Comparison of ENCODE assay signal across 15 cellular contexts in genomic region chr6:106037060-106037459, GRCh38. TPM values are rescaled to one million over a fixed set of nuclear protein-coding genes. Genes with fewer than 3 reads are reported as not detected.
DNase-seq lines count a peak whose midpoint lies in the region; ATAC-seq and TF ChIP-seq lines count a peak whose summit lies in the region.
"Had no signal": no experiment of that assay in that cellular context is flagged by ENCODE, and none has a peak within 500 bp of the region (broad histone marks: within the 10 kb centered on the region; RNA-seq: fewer than 3 reads in every experiment).

No MANE protein-coding gene starts in this region.

- H3K36me3 Mint-ChIP-seq in activated T-helper 17 cell treated with anti-CD3 and anti-CD28 coated beads, Interleukin-2, amount 50 U/mL, for 72 hours (ENCODE audit: low read depth), result no peaks in the 10 kb centered on the region

- TF ChIP-seq EP300 in suprapubic skin (IDR thresholded peaks at IDR 0.05), result no peak

- H3K4me3 Mint-ChIP-seq in activated T-helper 17 cell treated with anti-CD3 and anti-CD28 coated beads, Interleukin-2, amount 50 U/mL, for 72 hours, result peak overlapping the region; percentile 51
- H3K4me3 Mint-ChIP-seq: CD4-positive, CD25-positive, alpha-beta regulatory T cell; T-helper 17 cell had no signal

- no peaks in the 10 kb centered on the region for H3K9me3 ChIP-seq in suprapubic skin
- H3K9me3 ChIP-seq: thoracic aorta had no signal

- no peak overlapping the region for H3K4me3 ChIP-seq in AG10803 (ENCODE audit: low read length)
- H3K4me3 ChIP-seq in foreskin fibroblast (ENCODE audit: low read depth in 1 of 2, low read length in 2 of 2), result no peak overlapping the region
- no peak overlapping the region for H3K4me3 ChIP-seq in suprapubic skin
- H3K4me3 ChIP-seq: left lung, psoas muscle, thoracic aorta had no signal

- H3K9me3 Mint-ChIP-seq in activated T-helper 17 cell treated with anti-CD3 and anti-CD28 coated beads, Interleukin-2, amount 50 U/mL, for 72 hours, result peaks cover 14% of the 10 kb centered on the region

- no peaks in the 10 kb centered on the region for H3K27me3 Mint-ChIP-seq in activated T-helper 17 cell treated with anti-CD3 and anti-CD28 coated beads, Interleukin-2, amount 50 U/mL, for 72 hours
- H3K27me3 Mint-ChIP-seq: CD4-positive, CD25-positive, alpha-beta regulatory T cell; T-helper 17 cell had no signal

- no peak overlapping the region for H3K27ac ChIP-seq in suprapubic skin
- H3K27ac ChIP-seq: left lung, psoas muscle, thoracic aorta had no signal

- DNase-seq in AG10803 (ENCODE audit: low read depth) (peak; percentile 23), GM04503 (ENCODE audit: low read depth) (peak; percentile 31), foreskin fibroblast (peak; percentile 66 to 75), suprapubic skin (ENCODE audit: low spot score in 2 of 2) (no peak), midbrain (lab: John Stamatoyannopoulos, UW) (no peak)
- DNase-seq in activated effector memory CD4-positive, alpha-beta T cell treated with Interleukin-2 at 50 U/mL for 16 hours, result no peak
- DNase-seq: activated gamma-delta T cell treated with Interleukin-2 at 50 U/mL for 16 hours; CD4-positive, CD25-positive, alpha-beta regulatory T cell; cerebellar nuclear complex; left lung; NCI-H187; psoas muscle; T-helper 17 cell had no signal

- H3K27me3 ChIP-seq in suprapubic skin, result no peaks in the 10 kb centered on the region
- H3K27me3 ChIP-seq: left lung had no signal

- peak; percentile 35 for ATAC-seq in activated T-helper 17 cell treated with anti-CD3 and anti-CD28 coated beads, Interleukin-2, amount 50 U/mL, for 72 hours (replicated peaks)
- ATAC-seq: left lung, psoas muscle, T-helper 17 cell had no signal

- peak overlapping the region; percentile 15 for H3K27ac Mint-ChIP-seq in activated T-helper 17 cell treated with anti-CD3 and anti-CD28 coated beads, Interleukin-2, amount 50 U/mL, for 72 hours
- H3K27ac Mint-ChIP-seq: T-helper 17 cell had no signal

- no peaks in the 10 kb centered on the region for H3K36me3 ChIP-seq in suprapubic skin
- H3K36me3 ChIP-seq: left lung, thoracic aorta had no signal

- TF ChIP-seq CTCF in AG10803 (conservative IDR thresholded peaks at IDR 0.05; ENCODE audit: low read length), result no peak
- no peak for TF ChIP-seq CTCF in foreskin fibroblast (IDR thresholded peaks at IDR 0.05; ENCODE audit: low read depth, low read length)
- no peak for TF ChIP-seq CTCF in suprapubic skin (IDR thresholded peaks at IDR 0.05)

- H3K4me1 ChIP-seq in suprapubic skin, result no peaks in the 10 kb centered on the region
- H3K4me1 ChIP-seq: left lung, psoas muscle had no signal

- peaks cover 19% of the 10 kb centered on the region for H3K4me1 Mint-ChIP-seq in activated T-helper 17 cell treated with anti-CD3 and anti-CD28 coated beads, Interleukin-2, amount 50 U/mL, for 72 hours
- H3K4me1 Mint-ChIP-seq: T-helper 17 cell had no signal

- no peak for TF ChIP-seq POLR2A in suprapubic skin (IDR thresholded peaks at IDR 0.05)

RNA-seq across cellular contexts. Expression of gene PRDM1, which starts 49.1 kb away (rescaled TPM):
- 100 to 1,000 TPM; 138 to 149 TPM for total RNA-seq in activated T-helper 17 cell treated with anti-CD3 and anti-CD28 coated beads, Interleukin-2, amount 50 U/mL, for 72 hours
- total RNA-seq in suprapubic skin, result 10 to 100 TPM; 10.9 to 47.7 (median 27.8) TPM

Comparison
In these comparisons a context has a peak if more than half of its experiments do, and no peak if none do; other contexts are left out.
1. DNase-seq: peak in AG10803 (single experiment), GM04503 (single experiment) and foreskin fibroblast (2 of 2); none in activated effector memory CD4-positive, alpha-beta T cell treated with Interleukin-2 at 50 U/mL for 16 hours (single experiment), suprapubic skin (0 of 2) and midbrain (single experiment).